ENCODE assay signal across 8 cellular contexts in genomic region chr4:53378171-53378482, GRCh38. TPM values are rescaled to one million over a fixed set of nuclear protein-coding genes. Genes with fewer than 3 reads are reported as not detected.
DNase-seq lines count a peak whose midpoint lies in the region; ATAC-seq and TF ChIP-seq lines count a peak whose summit lies in the region.

No MANE protein-coding gene starts in this region.

- H3K27me3 ChIP-seq in ACC112 (ENCODE audit: insufficient read depth, low read length) (no peaks in the 10 kb centered on the region), testis (no peaks in the 10 kb centered on the region)

- peak; percentile 57 for ATAC-seq in GM21619 (IDR thresholded peaks at IDR 0.05; ENCODE audit: unreplicated experiment)

- TF ChIP-seq POLR2A in testis (IDR thresholded peaks at IDR 0.05) = no peak

- no peaks in the 10 kb centered on the region for H3K9me3 ChIP-seq in testis

- peak overlapping the region; percentile 48; the same call in 1 of the 2 replicates for H3K27ac ChIP-seq in ACC112 (ENCODE audit: low read depth, low read length)
- H3K27ac ChIP-seq in VCaP = peak overlapping the region; percentile 90
- peak overlapping the region; percentile 90 to 93 for H3K27ac ChIP-seq in testis

- peak overlapping the region; percentile 94 for H2AFZ ChIP-seq in ACC112 (ENCODE audit: low read length, unreplicated experiment)

- H3K4me1 ChIP-seq in ACC112 (ENCODE audit: control insufficient read depth, insufficient read depth, low read length, unreplicated experiment) (peaks cover 17% of the 10 kb centered on the region), testis (peaks cover 15% of the 10 kb centered on the region)

- intact Hi-C loops in testis (cut with DNase I; ENCODE audit: low total_unique reads) = no loop called here

- peak overlapping the region; percentile 98 for H3K4me3 ChIP-seq in ACC112 (ENCODE audit: low read depth, low read length)
- peak overlapping the region; percentile 86 for H3K4me3 ChIP-seq in iPS-11a (ENCODE audit: low read depth, low read length)
- H3K4me3 ChIP-seq in testis = peak overlapping the region; percentile 88 to 98

- H3K36me3 ChIP-seq in ACC112 (ENCODE audit: insufficient read depth, low read length) (peaks cover 9% of the 10 kb centered on the region), testis (ENCODE audit: low read depth, missing control alignments) (no peaks in the 10 kb centered on the region)

- DNase-seq in testis (no peak), NCI-H1105 (lab: John Stamatoyannopoulos, UW) (no peak), NCI-H2196 (lab: John Stamatoyannopoulos, UW; ENCODE audit: unreplicated experiment) (no peak), hypothalamus (lab: John Stamatoyannopoulos, UW) (no peak)

- H3K79me2 ChIP-seq in ACC112 (ENCODE audit: control insufficient read depth, insufficient read depth, low read length, unreplicated experiment) = peaks cover 50% of the 10 kb centered on the region

- TF ChIP-seq CTCF in VCaP (conservative IDR thresholded peaks at IDR 0.05) = no peak
- no peak for TF ChIP-seq CTCF in testis (IDR thresholded peaks at IDR 0.05)

- WGBS in testis, 2 donors = 0% methylated on average over 10 of the region's 10 CpGs

RNA-seq across cellular contexts. Expression of gene FIP1L1, which starts 0.7 kb away (rescaled TPM):
- total RNA-seq in testis = 10 to 100 TPM; 87.9 to 91.3 TPM
- 110 TPM for polyA plus RNA-seq in testis (ENCODE audit: insufficient read depth, low read depth, low replicate concordance)

RNA-seq across cellular contexts. Expression of gene SCFD2, which starts 12.3 kb away (rescaled TPM):
- total RNA-seq in testis = 10 to 100 TPM; 21.3 to 24.5 TPM
- 6.0 TPM for polyA plus RNA-seq in testis (ENCODE audit: insufficient read depth, low read depth, low replicate concordance)
